8 cellular contexts compared by ENCODE assay signal in genomic region chr16:84806256-84806889, GRCh38. TPM values are rescaled to one million over a fixed set of nuclear protein-coding genes. Genes with fewer than 3 reads are reported as not detected.
DNase-seq lines count a peak whose midpoint lies in the region; FAIRE-seq and TF ChIP-seq lines count a peak whose summit lies in the region.

No MANE protein-coding gene starts in this region.

- H3K4me1 ChIP-seq in GM23248 (ENCODE audit: insufficient read depth): peaks cover 10% of the 10 kb centered on the region; the same call in 1 of the 2 replicates

- H3K27me3 ChIP-seq in GM23248 (replicated peaks; ENCODE audit: insufficient read depth): no peaks in the 10 kb centered on the region

- no peak overlapping the region for H3K4me3 ChIP-seq in GM23248

- WGBS in GM23248 (ENCODE audit: low coverage in 1 of 2, low lambda C conversion rate in 2 of 2, missing lambda C conversion rate in 2 of 2), 2 experiments: 33 to 39% methylated on average over 26 of the region's 26 CpGs

- peak overlapping the region; percentile 59 for H3K27ac ChIP-seq in GM23248

- no peak for FAIRE-seq in D721Med (lab: Jason Lieb, UNC)

- DNase-seq in GM23248 (peak; percentile 88), SHP77 treated with DMSO at 0.1 percent for 48 hours (lab: John Stamatoyannopoulos, UW) (peak; percentile 86), fibroblast of the conjunctiva (ENCODE audit: low read depth) (peak; percentile 51), smooth muscle cell of the brain vasculature (ENCODE audit: low read depth, low spot score) (peak; percentile 59), D721Med (ENCODE audit: insufficient read length, low spot score) (no peak), putamen (ENCODE audit: low spot score) (no peak), G401 (ENCODE audit: low spot score) (no peak)
- no peak for DNase-seq in activated CD4-positive, alpha-beta T cell treated with anti-CD3 and anti-CD28 coated beads, Interleukin-2, amount 50 U/mL, for 1 hour

- no peaks in the 10 kb centered on the region for H4K20me1 ChIP-seq in GM23248 (ENCODE audit: insufficient read depth)

- in situ Hi-C loops in GM23248 (cut with MboI) (no loop called here), G401 (cut with HindIII; ENCODE audit: low sequenced_read_pairs) (no loop called here)

- no peak for TF ChIP-seq CTCF in D721Med (IDR thresholded peaks at IDR 0.05; ENCODE audit: insufficient read depth, missing control alignments)

- no peaks in the 10 kb centered on the region for H3K9me2 ChIP-seq in GM23248 (ENCODE audit: insufficient read depth)

- no peaks in the 10 kb centered on the region for H3K36me3 ChIP-seq in GM23248 (ENCODE audit: low read depth)

- no peak overlapping the region for H3K4me2 ChIP-seq in GM23248 (ENCODE audit: unreplicated experiment)

- H3K9me3 ChIP-seq in GM23248 (ENCODE audit: low read depth): no peaks in the 10 kb centered on the region

- peak overlapping the region; percentile 32; the same call in 1 of the 2 replicates for H2AFZ ChIP-seq in GM23248

- H3K9ac ChIP-seq in GM23248: peak overlapping the region; percentile 18

- H3F3A ChIP-seq in GM23248 (ENCODE audit: insufficient read depth): 0 out of 2 replicates have a peak, but pooled peaks cover 8% of the 10 kb centered on the region

- no peaks in the 10 kb centered on the region for H3K79me2 ChIP-seq in GM23248 (ENCODE audit: insufficient read depth)

RNA-seq across cellular contexts. Expression of gene CRISPLD2, which starts 13.4 kb away (rescaled TPM):
- total RNA-seq in GM23248 (2014; rRNA removed; shearing (Covaris generic)): 36.2 and 36.3 TPM in 2 replicates
- polyA plus RNA-seq in GM23248 (2016; fragmentation: Nextera tagmentation; extraction: Ambion mirVana): 21.5 and 22.6 TPM in 2 replicates
- 0.03 TPM in 1 of 2 replicates, not detected in the other for total RNA-seq in G401 (2014; rRNA removed; shearing (Covaris generic))

Comparison
In these comparisons a context has a peak if more than half of its experiments do, and no peak if none do; other contexts are left out.
1. DNase-seq: peak in GM23248 (single experiment), SHP77 treated with DMSO at 0.1 percent for 48 hours (single experiment), fibroblast of the conjunctiva (single experiment) and smooth muscle cell of the brain vasculature (single experiment); none in D721Med (single experiment), putamen (single experiment), activated CD4-positive, alpha-beta T cell treated with anti-CD3 and anti-CD28 coated beads, Interleukin-2, amount 50 U/mL, for 1 hour (single experiment) and G401 (single experiment).
2. RNA of gene CRISPLD2, which starts 13.4 kb away (total RNA-seq): 36.2 to 36.3 TPM in GM23248; 0.03 TPM in G401; every median in the first group is over 10 times any median in the second.